ENCODE assay signal across 8 cellular contexts in the genomic region with DNA sequence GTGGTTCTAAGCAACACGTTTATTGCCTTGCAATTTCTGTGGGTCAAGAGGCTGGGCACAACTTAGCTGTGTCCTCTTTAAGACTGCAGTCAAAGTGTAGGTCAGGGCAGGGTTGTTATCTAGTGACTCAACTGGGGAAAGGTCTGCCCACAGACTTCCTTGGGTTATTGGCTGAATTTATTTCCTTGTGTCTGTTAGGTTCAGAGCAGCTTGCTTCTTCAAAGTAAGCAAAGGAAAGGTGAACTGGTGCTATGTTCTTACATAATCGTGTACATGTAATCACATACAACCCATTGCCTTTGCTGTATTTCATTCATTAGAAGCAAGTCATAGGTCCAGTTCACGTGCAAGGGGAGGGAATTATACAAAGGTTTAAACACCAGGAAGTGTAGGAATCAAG. TPM values are rescaled to one million over a fixed set of nuclear protein-coding genes. Genes with fewer than 3 reads are reported as not detected.
DNase-seq lines count a peak whose midpoint lies in the region; ATAC-seq, FAIRE-seq and TF ChIP-seq lines count a peak whose summit lies in the region.
"Not testable (repeated sequence)": the region's sequence is repeated elsewhere in the genome, so short reads cannot be mapped to it uniquely, and the experiment has no call there.

No MANE protein-coding gene starts in this region.

- not testable (repeated sequence) for TF ChIP-seq POLR2A in HCT116 (IDR thresholded peaks at IDR 0.05; ENCODE audit: borderline replicate concordance, extremely low read depth, insufficient read depth, insufficient read length); endothelial cell of umbilical vein (IDR thresholded peaks at IDR 0.05; ENCODE audit: low read depth, low read length)
- peak; percentile 51 to 77 for TF ChIP-seq POLR2A in Peyer's patch (IDR thresholded peaks at IDR 0.05)
- peak; percentile 59 for TF ChIP-seq POLR2A in transverse colon (IDR thresholded peaks at IDR 0.05)

- H3K9me3 Mint-ChIP-seq in Calu3 (ENCODE audit: low read depth, unreplicated experiment); activated CD4-positive, alpha-beta memory T cell treated with anti-CD3 and anti-CD28 coated beads, Interleukin-2, amount 10 ng/mL, durations not matched to agents 7 days and 5 days: not testable (repeated sequence)

- peaks cover 22% of the 10 kb centered on the region for H3K36me3 Mint-ChIP-seq in Calu3 (ENCODE audit: insufficient read depth, unreplicated experiment)
- peaks cover 37% of the 10 kb centered on the region for H3K36me3 Mint-ChIP-seq in activated CD4-positive, alpha-beta memory T cell treated with anti-CD3 and anti-CD28 coated beads, Interleukin-2, amount 10 ng/mL, durations not matched to agents 7 days and 5 days (ENCODE audit: low read depth)

- not testable (repeated sequence) for TF ChIP-seq CTCF in Calu3 (IDR thresholded peaks at IDR 0.05; ENCODE audit: unreplicated experiment); HCT116 (IDR thresholded peaks at IDR 0.05 in 2 of 3, conservative IDR thresholded peaks at IDR 0.05 in 1 of 3; ENCODE audit: borderline replicate concordance in 1 of 3, insufficient read depth in 1 of 3, low read depth in 2 of 3, low read length in 2 of 3); Peyer's patch (IDR thresholded peaks at IDR 0.05); endothelial cell of umbilical vein (IDR thresholded peaks at IDR 0.05; ENCODE audit: extremely low read depth in 1 of 2, insufficient read depth in 1 of 2, low read depth in 1 of 2, low read length in 2 of 2); transverse colon (IDR thresholded peaks at IDR 0.05)

- not testable (repeated sequence) for TF ChIP-seq EP300 in transverse colon (IDR thresholded peaks at IDR 0.05; ENCODE audit: low read depth)

- TF ChIP-seq RAD21 in HCT116 (IDR thresholded peaks at IDR 0.05; ENCODE audit: low read depth) = not testable (repeated sequence)

- H3K9me1 ChIP-seq in endothelial cell of umbilical vein (replicated peaks; ENCODE audit: control insufficient read depth, extremely low read depth, insufficient read depth, low read length) = not testable (repeated sequence)

- dilution Hi-C loops in endothelial cell of umbilical vein (cut with MboI; ENCODE audit: extremely low pct_ligation_motif_present, low sequenced_read_pairs) = not testable (repeated sequence)

- RAD21 ChIA-PET in HCT116 (lab: Charles Lee; ENCODE audit: low non-redundant PET in 1 of 2, low total read pairs in 2 of 2, uncharacterized antibody in 2 of 2, unreplicated experiment in 2 of 2) = not testable (repeated sequence)

- ATAC-seq in HCT116 = peak; percentile 53

- peak overlapping the region; percentile 86 for H3K4me3 Mint-ChIP-seq in Calu3 (ENCODE audit: low read depth, unreplicated experiment)
- H3K4me3 Mint-ChIP-seq in activated CD4-positive, alpha-beta memory T cell treated with anti-CD3 and anti-CD28 coated beads, Interleukin-2, amount 10 ng/mL, durations not matched to agents 7 days and 5 days = not testable (repeated sequence)

- BruUV-seq in Calu3 (replicated peaks; lab: Mats Ljungman, UMichigan); HCT116 (replicated peaks; lab: Mats Ljungman, UMichigan); endothelial cell of umbilical vein (replicated peaks; lab: Mats Ljungman, UMichigan): not testable (repeated sequence)

- not testable (repeated sequence) for H3K36me3 ChIP-seq in HCT116 (ENCODE audit: control insufficient read depth in 1 of 2, insufficient read depth in 2 of 2, low read length in 2 of 2); Peyer's patch; endothelial cell of umbilical vein (ENCODE audit: control insufficient read depth in 2 of 2, extremely low read depth in 1 of 2, insufficient read depth in 2 of 2, low read length in 2 of 2); mucosa of rectum (ENCODE audit: control insufficient read depth in 2 of 2, insufficient read depth in 2 of 2, low read length in 2 of 2); transverse colon

- H3K27me3 Mint-ChIP-seq in Calu3 (ENCODE audit: unreplicated experiment); activated CD4-positive, alpha-beta memory T cell treated with anti-CD3 and anti-CD28 coated beads, Interleukin-2, amount 10 ng/mL, durations not matched to agents 7 days and 5 days: not testable (repeated sequence)

- not testable (repeated sequence) for H3K27me3 ChIP-seq in HCT116 (ENCODE audit: insufficient read depth, low read length); Peyer's patch; endothelial cell of umbilical vein (ENCODE audit: control insufficient read depth in 2 of 2, insufficient read depth in 2 of 2, low read length in 2 of 2); mucosa of rectum (ENCODE audit: control insufficient read depth in 2 of 2, insufficient read depth in 2 of 2, low read length in 2 of 2); transverse colon

- DNase-seq in Calu3 = peak; percentile 61
- DNase-seq in HCT116 (ENCODE audit: low read depth, low spot score) = not testable (repeated sequence)
- peak; percentile 86 for DNase-seq in LoVo (ENCODE audit: low spot score)
- peak in 1 of 3 donors; percentile 75 for DNase-seq in Peyer's patch
- DNase-seq in activated CD4-positive, alpha-beta memory T cell treated with anti-CD3 and anti-CD28 coated beads, Interleukin-2, amount 10 ng/mL, durations not matched to agents 7 days and 5 days = peak; percentile 23
- peak; percentile 66 for DNase-seq in endothelial cell of umbilical vein (ENCODE audit: low read depth, low spot score)
- peak; percentile 54 for DNase-seq in transverse colon

- peaks cover 62% of the 10 kb centered on the region for H3K79me2 ChIP-seq in HCT116 (ENCODE audit: insufficient read depth, low read length)
- H3K79me2 ChIP-seq in endothelial cell of umbilical vein (ENCODE audit: control insufficient read depth, insufficient read depth, low read length) = not testable (repeated sequence)

- peak; percentile 28 for FAIRE-seq in endothelial cell of umbilical vein (lab: Jason Lieb, UNC)

- H3K4me2 ChIP-seq in HCT116 (ENCODE audit: low read length) = peak overlapping the region; percentile 52
- not testable (repeated sequence) for H3K4me2 ChIP-seq in endothelial cell of umbilical vein (ENCODE audit: insufficient read depth, low read length)

- H3K9ac ChIP-seq in HCT116 (ENCODE audit: low read length); endothelial cell of umbilical vein (replicated peaks; ENCODE audit: extremely low read depth, insufficient read depth, low read length); mucosa of rectum (ENCODE audit: low read depth in 1 of 2, low read length in 2 of 2): not testable (repeated sequence)

- H3K27ac Mint-ChIP-seq in Calu3 (ENCODE audit: unreplicated experiment) = peak overlapping the region; percentile 68
- not testable (repeated sequence) for H3K27ac Mint-ChIP-seq in activated CD4-positive, alpha-beta memory T cell treated with anti-CD3 and anti-CD28 coated beads, Interleukin-2, amount 10 ng/mL, durations not matched to agents 7 days and 5 days

- not testable (repeated sequence) for H3K27ac ChIP-seq in HCT116 (ENCODE audit: low read depth, low read length); endothelial cell of umbilical vein (ENCODE audit: insufficient read depth, low read depth, low read length)
- H3K27ac ChIP-seq in Peyer's patch = peak overlapping the region in 2 of 4 donors; percentile 12 to 31
- peak overlapping the region; percentile 60 for H3K27ac ChIP-seq in mucosa of rectum (ENCODE audit: low read depth in 2 of 2, low read length in 2 of 2)
- peak overlapping the region; percentile 46 to 100 (median 66) for H3K27ac ChIP-seq in transverse colon

- WGBS in transverse colon (ENCODE audit: low coverage in 1 of 2), 2 donors = 39 to 67% methylated on average over 1 to 3 of the region's 3 CpGs

- not testable (repeated sequence) for H3K9me3 ChIP-seq in HCT116 (ENCODE audit: control insufficient read depth in 1 of 2, insufficient read depth in 1 of 2, low read depth in 1 of 2, low read length in 2 of 2); Peyer's patch; endothelial cell of umbilical vein (replicated peaks; ENCODE audit: control insufficient read depth, insufficient read depth, low read length); mucosa of rectum (ENCODE audit: control insufficient read depth in 2 of 2, low read length in 2 of 2); transverse colon

- H3K4me1 ChIP-seq in HCT116 (ENCODE audit: control insufficient read depth in 1 of 2, insufficient read depth in 2 of 2, low read length in 2 of 2) = peaks cover 10 to 28% of the 10 kb centered on the region in 2 experiments
- H3K4me1 ChIP-seq in Peyer's patch = peaks cover 0 to 32% (median 3%) of the 10 kb centered on the region in 4 donors
- peaks cover 16% of the 10 kb centered on the region for H3K4me1 ChIP-seq in endothelial cell of umbilical vein (ENCODE audit: control insufficient read depth, extremely low read depth, insufficient read depth, low read length)
- peaks cover 5 to 23% of the 10 kb centered on the region in 2 donors for H3K4me1 ChIP-seq in mucosa of rectum (ENCODE audit: control insufficient read depth in 2 of 2, insufficient read depth in 2 of 2, low read length in 2 of 2)
- H3K4me1 ChIP-seq in transverse colon = peaks cover 0 to 58% (median 43%) of the 10 kb centered on the region in 4 donors

- POLR2A ChIA-PET in HCT116 (lab: Charles Lee); endothelial cell of umbilical vein (lab: Charles Lee): not testable (repeated sequence)
- POLR2A ChIA-PET in activated CD4-positive, alpha-beta memory T cell treated with anti-CD3 and anti-CD28 coated beads, Interleukin-2, amount 10 ng/mL, durations not matched to agents 7 days and 5 days (lab: Charles Lee) = interaction anchor here (1.0 to 1.8 kb wide), 3 partner anchors 32 to 58 kb away, joined by 3 to 10 read pairs (median 6); no protein-coding TSS in a partner anchor

- H3K4me3 ChIP-seq in HCT116 (replicated peaks in 1 of 2; ENCODE audit: low read depth in 1 of 2, low read length in 2 of 2); Peyer's patch; endothelial cell of umbilical vein (replicated peaks in 1 of 3; ENCODE audit: insufficient read depth in 1 of 3, low read depth in 1 of 3, low read length in 3 of 3); mucosa of rectum (ENCODE audit: low read length in 2 of 2); transverse colon: not testable (repeated sequence)

- not testable (repeated sequence) for H3K9me2 ChIP-seq in HCT116 (ENCODE audit: insufficient read depth)

- in situ Hi-C loops in transverse colon (cut with MboI; ENCODE audit: low pct_ligation_motif_present in 1 of 4, low pct_unique_long_range_greater_than_20kb in 1 of 4, low sequenced_read_pairs in 3 of 4) = loop anchor here in 1 of 4 donors (25.0 kb wide), 1 partner anchor 172 kb away; no protein-coding TSS in a partner anchor

- not testable (repeated sequence) for H2AFZ ChIP-seq in HCT116 (ENCODE audit: low read depth, low read length, poor library complexity, severe bottlenecking); endothelial cell of umbilical vein (ENCODE audit: low read depth, low read length)

- H3K4me1 Mint-ChIP-seq in Calu3 (ENCODE audit: low read depth, unreplicated experiment) = peaks cover 54% of the 10 kb centered on the region
- peaks cover 57% of the 10 kb centered on the region for H3K4me1 Mint-ChIP-seq in activated CD4-positive, alpha-beta memory T cell treated with anti-CD3 and anti-CD28 coated beads, Interleukin-2, amount 10 ng/mL, durations not matched to agents 7 days and 5 days

- CTCF ChIA-PET in Calu3 (lab: Charles Lee) = interaction anchor here (1.1 to 1.6 kb wide), 2 partner anchors 12 to 125 kb away, joined by 3 to 5 read pairs; no protein-coding TSS in a partner anchor
- CTCF ChIA-PET in HCT116 (lab: Charles Lee) = not testable (repeated sequence)
- CTCF ChIA-PET in activated CD4-positive, alpha-beta memory T cell treated with anti-CD3 and anti-CD28 coated beads, Interleukin-2, amount 10 ng/mL, durations not matched to agents 7 days and 5 days (lab: Charles Lee) = interaction anchor here (1.0 kb wide), 1 partner anchor 33 kb away, joined by 4 read pairs; no protein-coding TSS in a partner anchor
- CTCF ChIA-PET in endothelial cell of umbilical vein (lab: Charles Lee) = interaction anchor here (1.0 to 1.4 kb wide), 3 partner anchors 14 to 126 kb away, joined by 3 to 6 read pairs (median 4); no protein-coding TSS in a partner anchor

- not testable (repeated sequence) for H4K20me1 ChIP-seq in HCT116 (ENCODE audit: insufficient read depth); endothelial cell of umbilical vein (replicated peaks; ENCODE audit: control insufficient read depth, extremely low read depth, insufficient read depth, low read length)

- intact Hi-C loops in Calu3 (cut with micrococcal nuclease; ENCODE audit: unreplicated experiment) = loop anchor here (5.0 kb wide), 2 partner anchors 37 to 57 kb away; no protein-coding TSS in a partner anchor
- intact Hi-C loops in HCT116 (cut with micrococcal nuclease); endothelial cell of umbilical vein (cut with micrococcal nuclease); transverse colon (cut with DNase I; ENCODE audit: low total_unique reads): not testable (repeated sequence)

RNA-seq across cellular contexts. Expression of a gene that starts 5.9 kb away (rescaled TPM):
- total RNA-seq in Calu3 (2022) (25.8 and 28.3 TPM in 2 replicates), HCT116 (2021; ENCODE audit: unreplicated experiment) (10.2 TPM), Peyer's patch (10 to 100 TPM; 27.2 to 43.6 (median 36.5) TPM), endothelial cell of umbilical vein (5.7 and 5.9 TPM in 2 replicates), transverse colon (10 to 100 TPM; 60.8 to 83.0 (median 69.6) TPM)
- polyA plus RNA-seq in HCT116 (2012) = 1.8 and 2.0 TPM in 2 replicates
- total RNA-seq in activated CD4-positive, alpha-beta memory T cell treated with anti-CD3 and anti-CD28 coated beads, Interleukin-2, amount 10 ng/mL, durations not matched to agents 7 days and 5 days = 10 to 100 TPM; 17.9 to 18.5 TPM
- 0.96 and 1.4 TPM in 2 replicates for polyA plus RNA-seq in endothelial cell of umbilical vein
- polyA plus RNA-seq in endothelial cell of umbilical vein (2011; cell fraction: cytosol; rRNA removed) = 1.3 and 1.5 TPM in 2 replicates
- 1.9 and 2.7 TPM in 2 replicates for polyA plus RNA-seq in endothelial cell of umbilical vein (2011; cell fraction: nucleus; rRNA removed)
- polyA plus RNA-seq in endothelial cell of umbilical vein (2012) = 1.3 and 2.3 TPM in 2 replicates
- polyA minus RNA-seq in endothelial cell of umbilical vein = 1.3 TPM in 2 replicates
- polyA minus RNA-seq in endothelial cell of umbilical vein (2011; cell fraction: cytosol; rRNA and poly(A)+ RNA removed) = 12.8 TPM
- polyA minus RNA-seq in endothelial cell of umbilical vein (2011; cell fraction: nucleus; rRNA and poly(A)+ RNA removed) = 7.1 and 10.0 TPM in 2 replicates
